ENCODE assay signal across 24 cellular contexts in the genomic region with DNA sequence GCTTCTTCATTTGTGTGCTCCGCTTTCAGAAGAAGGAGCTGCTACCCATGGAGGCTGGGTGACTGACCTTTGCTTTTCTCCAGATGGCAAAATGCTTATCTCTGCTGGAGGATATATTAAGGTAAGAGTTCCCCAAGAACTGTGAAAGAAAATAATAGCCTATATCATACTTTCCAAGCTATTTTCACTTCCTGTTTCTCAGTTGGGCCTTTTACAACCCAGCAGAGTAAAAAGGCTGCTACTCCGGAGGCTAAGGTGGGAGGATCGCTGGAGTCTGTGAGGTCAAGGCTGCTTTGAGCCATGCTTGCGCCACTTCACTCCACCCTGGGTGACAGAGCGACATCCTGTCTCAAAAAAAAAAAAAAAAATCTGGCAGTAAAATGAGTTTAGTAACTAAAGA.
DNase-seq lines count a peak whose midpoint lies in the region; ATAC-seq and TF ChIP-seq lines count a peak whose summit lies in the region.
"Had no signal": no experiment of that assay in that cellular context is flagged by ENCODE, and none has a peak within 500 bp of the region (broad histone marks: within the 10 kb centered on the region; RNA-seq: fewer than 3 reads in every experiment).

No MANE protein-coding gene starts in this region.

- H3K4me2 ChIP-seq in Karpas-422 (ENCODE audit: low read depth, low read length, poor library complexity, severe bottlenecking), result no peak overlapping the region
- H3K4me2 ChIP-seq: A549, PC-9 had no signal

- no peaks in the 10 kb centered on the region for H3K9me3 ChIP-seq in Karpas-422 (ENCODE audit: low read length)
- H3K9me3 ChIP-seq: A549, SJCRH30 had no signal

- H3K36me3 Mint-ChIP-seq in stimulated activated naive B cell treated with anti-CD40 and anti-IgM and Interleukin-4, amounts not matched to agents 10 μg/mL and 1 μg/mL and 100 μg/mL, for 72 hours, result peaks cover 28 to 32% of the 10 kb centered on the region in 2 donors
- peaks cover 40% of the 10 kb centered on the region for H3K36me3 Mint-ChIP-seq in osteocyte (ENCODE audit: unreplicated experiment)
- peaks cover 24% of the 10 kb centered on the region for H3K36me3 Mint-ChIP-seq in activated naive CD4-positive, alpha-beta T cell treated with anti-CD3 and anti-CD28 coated beads, Interleukin-2, amount 10 ng/mL, durations not matched to agents 7 days and 5 days

- ATAC-seq in stimulated activated naive B cell treated with anti-CD40 and anti-IgM and Interleukin-4, amounts not matched to agents 10 μg/mL and 1 μg/mL and 100 μg/mL, for 72 hours (replicated peaks), result peak; percentile 38 to 51
- ATAC-seq: A549, HCT116, T-cell had no signal

- DNase-seq in Karpas-422 (peak; percentile 45), NAMALWA (ENCODE audit: low spot score) (peak; percentile 6), SIG-M5 treated with dmso at 0.1 percent for 504 hours (lab: John Stamatoyannopoulos, UW; ENCODE audit: unreplicated experiment) (peak; percentile 55), osteocyte (ENCODE audit: extremely low spot score, unreplicated experiment) (no peak), hypothalamus (lab: John Stamatoyannopoulos, UW) (no peak)
- no peak for DNase-seq in stimulated activated naive B cell treated with anti-CD40 and anti-IgM and Interleukin-4, amounts not matched to agents 10 μg/mL and 1 μg/mL and 100 μg/mL, for 72 hours
- no peak for DNase-seq in activated naive CD4-positive, alpha-beta T cell treated with anti-CD3 and anti-CD28 coated beads, Interleukin-2, amount 10 ng/mL, durations not matched to agents 7 days and 5 days
- DNase-seq: EL, GF-D8, IMR-90, NCI-H1105, NCI-H146, NCI-H2029, NCI-H345, NCI-H524 treated with DMSO at 0.1 percent for 48 hours, NCI-H82, PC-9, SJCRH30, T-cell had no signal

- CTCF ChIA-PET in activated naive CD4-positive, alpha-beta T cell treated with anti-CD3 and anti-CD28 coated beads, Interleukin-2, amount 10 ng/mL, durations not matched to agents 7 days and 5 days (lab: Charles Lee), result interaction anchor here (0.8 to 3.6 kb wide), 4 partner anchors 14 to 271 kb away, joined by 3 to 12 read pairs (median 4); no protein-coding TSS in a partner anchor

- H3K27ac ChIP-seq in Karpas-422 (ENCODE audit: low read length), result no peak overlapping the region
- H3K27ac ChIP-seq: A549, PC-9, RWPE1, SJCRH30 had no signal

- no peak overlapping the region for H3K27ac Mint-ChIP-seq in stimulated activated naive B cell treated with anti-CD40 and anti-IgM and Interleukin-4, amounts not matched to agents 10 μg/mL and 1 μg/mL and 100 μg/mL, for 72 hours
- no peak overlapping the region for H3K27ac Mint-ChIP-seq in osteocyte (ENCODE audit: unreplicated experiment)
- H3K27ac Mint-ChIP-seq in activated naive CD4-positive, alpha-beta T cell treated with anti-CD3 and anti-CD28 coated beads, Interleukin-2, amount 10 ng/mL, durations not matched to agents 7 days and 5 days, result no peak overlapping the region
- H3K27ac Mint-ChIP-seq: B cell, T-cell had no signal

- H2AFZ ChIP-seq in Karpas-422 (ENCODE audit: low read length), result no peak overlapping the region
- H2AFZ ChIP-seq: PC-9 had no signal

- H3K4me3 ChIP-seq in Karpas-422 (ENCODE audit: low read length), result no peak overlapping the region
- H3K4me3 ChIP-seq: A549, PC-9, SJCRH30 had no signal

- no peak overlapping the region for H3K9ac ChIP-seq in Karpas-422 (ENCODE audit: low read length)

- no peaks in the 10 kb centered on the region for H3K27me3 ChIP-seq in Karpas-422 (ENCODE audit: low read length)
- H3K27me3 ChIP-seq: SJCRH30 had no signal

- peaks cover 30% of the 10 kb centered on the region for H3K36me3 ChIP-seq in Karpas-422 (ENCODE audit: insufficient read depth, low read length)

- peaks cover 9% of the 10 kb centered on the region for H3K4me1 ChIP-seq in Karpas-422 (ENCODE audit: low read length)
- H3K4me1 ChIP-seq: A549, SJCRH30 had no signal

- H3K79me2 ChIP-seq in Karpas-422 (ENCODE audit: low read length), result no peaks in the 10 kb centered on the region

- H3K27me3 Mint-ChIP-seq in stimulated activated naive B cell treated with anti-CD40 and anti-IgM and Interleukin-4, amounts not matched to agents 10 μg/mL and 1 μg/mL and 100 μg/mL, for 72 hours, result no peaks in the 10 kb centered on the region
- no peaks in the 10 kb centered on the region for H3K27me3 Mint-ChIP-seq in osteocyte (ENCODE audit: unreplicated experiment)
- no peaks in the 10 kb centered on the region for H3K27me3 Mint-ChIP-seq in activated naive CD4-positive, alpha-beta T cell treated with anti-CD3 and anti-CD28 coated beads, Interleukin-2, amount 10 ng/mL, durations not matched to agents 7 days and 5 days
- H3K27me3 Mint-ChIP-seq: B cell, T-cell had no signal

- no peaks in the 10 kb centered on the region for H3K9me3 Mint-ChIP-seq in stimulated activated naive B cell treated with anti-CD40 and anti-IgM and Interleukin-4, amounts not matched to agents 10 μg/mL and 1 μg/mL and 100 μg/mL, for 72 hours
- no peaks in the 10 kb centered on the region for H3K9me3 Mint-ChIP-seq in osteocyte (ENCODE audit: unreplicated experiment)
- no peaks in the 10 kb centered on the region for H3K9me3 Mint-ChIP-seq in activated naive CD4-positive, alpha-beta T cell treated with anti-CD3 and anti-CD28 coated beads, Interleukin-2, amount 10 ng/mL, durations not matched to agents 7 days and 5 days
- H3K9me3 Mint-ChIP-seq: CD14-positive monocyte, T-cell had no signal

- no peak for TF ChIP-seq CTCF in osteocyte (IDR thresholded peaks at IDR 0.05)

- H3K4me1 Mint-ChIP-seq in stimulated activated naive B cell treated with anti-CD40 and anti-IgM and Interleukin-4, amounts not matched to agents 10 μg/mL and 1 μg/mL and 100 μg/mL, for 72 hours, result peaks cover 4 to 5% of the 10 kb centered on the region in 2 donors
- H3K4me1 Mint-ChIP-seq in osteocyte (ENCODE audit: unreplicated experiment), result peaks cover 4% of the 10 kb centered on the region
- H3K4me1 Mint-ChIP-seq in activated naive CD4-positive, alpha-beta T cell treated with anti-CD3 and anti-CD28 coated beads, Interleukin-2, amount 10 ng/mL, durations not matched to agents 7 days and 5 days, result no peaks in the 10 kb centered on the region

- no peaks in the 10 kb centered on the region for H3K9me2 ChIP-seq in Karpas-422 (replicated peaks; ENCODE audit: insufficient read depth, low read length)

- H4K20me1 ChIP-seq in Karpas-422 (ENCODE audit: insufficient read depth, low read depth, low read length), result no peaks in the 10 kb centered on the region

- H3K4me3 Mint-ChIP-seq in stimulated activated naive B cell treated with anti-CD40 and anti-IgM and Interleukin-4, amounts not matched to agents 10 μg/mL and 1 μg/mL and 100 μg/mL, for 72 hours, result no peak overlapping the region
- H3K4me3 Mint-ChIP-seq in osteocyte (ENCODE audit: unreplicated experiment), result no peak overlapping the region
- H3K4me3 Mint-ChIP-seq in activated naive CD4-positive, alpha-beta T cell treated with anti-CD3 and anti-CD28 coated beads, Interleukin-2, amount 10 ng/mL, durations not matched to agents 7 days and 5 days, result no peak overlapping the region
- H3K4me3 Mint-ChIP-seq: B cell, CD14-positive monocyte, T-cell had no signal

Comparison
In these comparisons a context has a peak if more than half of its experiments do, and no peak if none do; other contexts are left out.
1. DNase-seq: peak in Karpas-422 (single experiment), NAMALWA (single experiment) and SIG-M5 treated with dmso at 0.1 percent for 504 hours (single experiment); none in stimulated activated naive B cell treated with anti-CD40 and anti-IgM and Interleukin-4, amounts not matched to agents 10 μg/mL and 1 μg/mL and 100 μg/mL, for 72 hours (single experiment), osteocyte (single experiment), activated naive CD4-positive, alpha-beta T cell treated with anti-CD3 and anti-CD28 coated beads, Interleukin-2, amount 10 ng/mL, durations not matched to agents 7 days and 5 days (single experiment) and hypothalamus (0 of 51).